ENCODE assay signal across 17 cellular contexts in the genomic region with DNA sequence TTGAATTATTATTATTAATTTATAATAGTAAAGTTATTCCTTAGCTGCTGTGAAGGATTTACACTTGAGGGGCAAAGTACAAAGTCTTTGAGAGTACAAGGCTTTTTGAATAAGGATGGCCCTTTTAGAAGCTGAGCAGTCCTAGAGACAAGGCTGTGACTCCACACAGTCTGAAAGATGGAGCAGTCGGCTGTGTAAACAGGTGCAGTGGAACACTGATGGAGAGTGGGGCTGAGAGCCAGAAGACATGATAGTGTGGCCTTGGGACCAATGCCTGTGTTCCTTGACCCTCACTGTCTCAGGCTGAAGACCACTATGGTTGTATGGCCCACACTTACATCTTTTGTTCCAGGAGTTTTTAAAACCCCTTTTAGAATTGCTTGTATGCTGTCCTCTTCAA.
A peak's percentile ranks its signal among the peaks of the same experiment; 100 is the strongest.
DNase-seq lines count a peak whose midpoint lies in the region; ATAC-seq, FAIRE-seq and TF ChIP-seq lines count a peak whose summit lies in the region.
"Had no signal": no experiment of that assay in that cellular context is flagged by ENCODE, and none has a peak within 500 bp of the region (broad histone marks: within the 10 kb centered on the region; RNA-seq: fewer than 3 reads in every experiment).

No MANE protein-coding gene starts in this region.

- WGBS in GM12878 (ENCODE audit: insufficient coverage, insufficient replicate concordance, low lambda C conversion rate, missing lambda C conversion rate), result 0% methylated on average over 1 of the region's 1 CpG

- H2AFZ ChIP-seq in Loucy (ENCODE audit: low read length), result 0 out of 2 replicates have a peak overlapping the region, but pooled peaks have one; percentile 17
- H2AFZ ChIP-seq in GM12878 (ENCODE audit: control insufficient read depth, low read depth, low read length), result no peak overlapping the region

- H3K9ac ChIP-seq in Loucy (ENCODE audit: low read depth, low read length, poor library complexity, severe bottlenecking) (no peak overlapping the region), GM12878 (ENCODE audit: control insufficient read depth, insufficient read depth, low read length) (no peak overlapping the region)

- H3K27me3 ChIP-seq in Loucy (ENCODE audit: insufficient read depth, low read length, poor library complexity, severe bottlenecking) (no peaks in the 10 kb centered on the region), GM12878 (replicated peaks in 1 of 2; ENCODE audit: control insufficient read depth in 2 of 2, insufficient read depth in 2 of 2, low read length in 1 of 2) (no peaks in the 10 kb centered on the region)

- no TSS peak for BruUV-seq in GM12878 (replicated peaks; lab: Mats Ljungman, UMichigan)

- H3K79me2 ChIP-seq in Loucy (ENCODE audit: insufficient read depth, low read length) (no peaks in the 10 kb centered on the region), GM12878 (ENCODE audit: control insufficient read depth, insufficient read depth, low read length) (no peaks in the 10 kb centered on the region)

- peak; percentile 50 for ATAC-seq in GM12878
- ATAC-seq in HG03196 (IDR thresholded peaks at IDR 0.05; ENCODE audit: unreplicated experiment), result no peak
- ATAC-seq in GM19351 (IDR thresholded peaks at IDR 0.05; ENCODE audit: unreplicated experiment), result no peak
- ATAC-seq: HepG2 had no signal

- H4K20me1 ChIP-seq in Loucy (ENCODE audit: insufficient read depth, low read length, poor library complexity, severe bottlenecking), result no peaks in the 10 kb centered on the region
- no peaks in the 10 kb centered on the region for H4K20me1 ChIP-seq in GM12878 (ENCODE audit: control insufficient read depth, insufficient read depth)

- H3F3A ChIP-seq in Loucy (ENCODE audit: low read depth), result no peaks in the 10 kb centered on the region

- no peak overlapping the region for H3K27ac ChIP-seq in GM12878 (ENCODE audit: control insufficient read depth, insufficient read depth)

- no peak overlapping the region for H3K4me2 ChIP-seq in Loucy (ENCODE audit: low read depth, low read length, poor library complexity, severe bottlenecking)
- no peak overlapping the region for H3K4me2 ChIP-seq in GM12878 (ENCODE audit: control insufficient read depth, insufficient read depth)

- RAD21 ChIA-PET in GM12878 (lab: Charles Lee; ENCODE audit: unreplicated experiment), result no interaction called here

- in situ Hi-C loops in GM12878 (cut with MboI), result no loop called here

- H3K4me1 ChIP-seq in Loucy (ENCODE audit: insufficient read depth, low read length, poor library complexity, severe bottlenecking) (peaks cover 21% of the 10 kb centered on the region), GM12878 (ENCODE audit: control insufficient read depth, insufficient read depth, low read length) (no peaks in the 10 kb centered on the region)

- SMC1A ChIA-PET in GM12878 (lab: Charles Lee; ENCODE audit: uncharacterized antibody, unreplicated experiment), result interaction anchor here (1.2 to 1.6 kb wide), 2 partner anchors 19 to 168 kb away, joined by 3 to 4 read pairs; no protein-coding TSS in a partner anchor

- TF ChIP-seq POLR2A in GM12878 (IDR thresholded peaks at IDR 0.05; ENCODE audit: low read depth, low read length), result no peak

- POLR2A ChIA-PET in GM12878 (lab: Charles Lee), result no interaction called here

- no peak for TF ChIP-seq EP300 in GM12878 (IDR thresholded peaks at IDR 0.05; ENCODE audit: borderline replicate concordance in 1 of 2, control insufficient read depth in 1 of 2, low read depth in 2 of 2, low read length in 2 of 2)

- FAIRE-seq in GM12878 (lab: Jason Lieb, UNC), result no peak
- FAIRE-seq: A204.1, HepG2, HTR-8/SVneo had no signal

- H3K4me3 ChIP-seq in Loucy (ENCODE audit: low read length, poor library complexity, severe bottlenecking) (no peak overlapping the region), GM12878 (no peak overlapping the region)

- intact Hi-C loops in GM12878 (cut with micrococcal nuclease; ENCODE audit: unreplicated experiment), result no loop called here

- CTCF ChIA-PET in GM12878 (lab: Yijun Ruan, JAX), result no interaction called here

- TF ChIP-seq RAD21 in GM12878 (IDR thresholded peaks at IDR 0.05; ENCODE audit: insufficient read depth, low read depth, low read length), result no peak

- no peak for TF ChIP-seq CTCF in Loucy (conservative IDR thresholded peaks at IDR 0.05; ENCODE audit: low read length)
- TF ChIP-seq CTCF in GM12878 (IDR thresholded peaks at IDR 0.05 in 2 of 3, conservative IDR thresholded peaks at IDR 0.05 in 1 of 3; ENCODE audit: control insufficient read depth in 2 of 3, extremely low read depth in 1 of 3, insufficient read depth in 1 of 3, low read depth in 3 of 3, low read length in 3 of 3), result no peak

- H3K36me3 ChIP-seq in Loucy (ENCODE audit: insufficient read depth, low read length) (no peaks in the 10 kb centered on the region), GM12878 (ENCODE audit: control insufficient read depth in 2 of 2, insufficient read depth in 2 of 2, low read length in 1 of 2) (no peaks in the 10 kb centered on the region)

- H3K9me3 ChIP-seq in Loucy (ENCODE audit: insufficient read depth, low read depth, low read length), result no peaks in the 10 kb centered on the region
- H3K9me3 ChIP-seq in GM12878 (replicated peaks; ENCODE audit: control insufficient read depth, insufficient read depth, low read length), result no peaks in the 10 kb centered on the region

- no peaks in the 10 kb centered on the region for H3K9me2 ChIP-seq in Loucy (replicated peaks; ENCODE audit: low read depth, low read length)

- DNase-seq in NCI-H748 (lab: John Stamatoyannopoulos, UW; ENCODE audit: unreplicated experiment) (peak; percentile 71), NCI-H748 treated with DMSO at 0.1 percent for 48 hours (lab: John Stamatoyannopoulos, UW) (no peak), GM12878 (ENCODE audit: low read depth, low spot score) (no peak), NCI-H524 (lab: John Stamatoyannopoulos, UW) (no peak)
- DNase-seq: CD4-positive, alpha-beta T cell; DMS153; DMS79 treated with DMSO at 0.1 percent for 48 hours; EL; GDM1; HCEC 1CT; HFFc6 had no signal

TF ChIP-seq in GM12878, 131 proteins besides CTCF, POLR2A, EP300 and RAD21:
- TF ChIP-seq, protein P1, sequence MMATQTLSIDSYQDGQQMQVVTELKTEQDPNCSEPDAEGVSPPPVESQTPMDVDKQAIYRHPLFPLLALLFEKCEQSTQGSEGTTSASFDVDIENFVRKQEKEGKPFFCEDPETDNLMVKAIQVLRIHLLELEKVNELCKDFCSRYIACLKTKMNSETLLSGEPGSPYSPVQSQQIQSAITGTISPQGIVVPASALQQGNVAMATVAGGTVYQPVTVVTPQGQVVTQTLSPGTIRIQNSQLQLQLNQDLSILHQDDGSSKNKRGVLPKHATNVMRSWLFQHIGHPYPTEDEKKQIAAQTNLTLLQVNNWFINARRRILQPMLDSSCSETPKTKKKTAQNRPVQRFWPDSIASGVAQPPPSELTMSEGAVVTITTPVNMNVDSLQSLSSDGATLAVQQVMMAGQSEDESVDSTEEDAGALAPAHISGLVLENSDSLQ (IDR thresholded peaks at IDR 0.05), result no peak
- TF ChIP-seq, protein P2, sequence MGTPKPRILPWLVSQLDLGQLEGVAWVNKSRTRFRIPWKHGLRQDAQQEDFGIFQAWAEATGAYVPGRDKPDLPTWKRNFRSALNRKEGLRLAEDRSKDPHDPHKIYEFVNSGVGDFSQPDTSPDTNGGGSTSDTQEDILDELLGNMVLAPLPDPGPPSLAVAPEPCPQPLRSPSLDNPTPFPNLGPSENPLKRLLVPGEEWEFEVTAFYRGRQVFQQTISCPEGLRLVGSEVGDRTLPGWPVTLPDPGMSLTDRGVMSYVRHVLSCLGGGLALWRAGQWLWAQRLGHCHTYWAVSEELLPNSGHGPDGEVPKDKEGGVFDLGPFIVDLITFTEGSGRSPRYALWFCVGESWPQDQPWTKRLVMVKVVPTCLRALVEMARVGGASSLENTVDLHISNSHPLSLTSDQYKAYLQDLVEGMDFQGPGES (IDR thresholded peaks at IDR 0.05), result no peak
